ENCODE assay signal across 8 cellular contexts in the genomic region with DNA sequence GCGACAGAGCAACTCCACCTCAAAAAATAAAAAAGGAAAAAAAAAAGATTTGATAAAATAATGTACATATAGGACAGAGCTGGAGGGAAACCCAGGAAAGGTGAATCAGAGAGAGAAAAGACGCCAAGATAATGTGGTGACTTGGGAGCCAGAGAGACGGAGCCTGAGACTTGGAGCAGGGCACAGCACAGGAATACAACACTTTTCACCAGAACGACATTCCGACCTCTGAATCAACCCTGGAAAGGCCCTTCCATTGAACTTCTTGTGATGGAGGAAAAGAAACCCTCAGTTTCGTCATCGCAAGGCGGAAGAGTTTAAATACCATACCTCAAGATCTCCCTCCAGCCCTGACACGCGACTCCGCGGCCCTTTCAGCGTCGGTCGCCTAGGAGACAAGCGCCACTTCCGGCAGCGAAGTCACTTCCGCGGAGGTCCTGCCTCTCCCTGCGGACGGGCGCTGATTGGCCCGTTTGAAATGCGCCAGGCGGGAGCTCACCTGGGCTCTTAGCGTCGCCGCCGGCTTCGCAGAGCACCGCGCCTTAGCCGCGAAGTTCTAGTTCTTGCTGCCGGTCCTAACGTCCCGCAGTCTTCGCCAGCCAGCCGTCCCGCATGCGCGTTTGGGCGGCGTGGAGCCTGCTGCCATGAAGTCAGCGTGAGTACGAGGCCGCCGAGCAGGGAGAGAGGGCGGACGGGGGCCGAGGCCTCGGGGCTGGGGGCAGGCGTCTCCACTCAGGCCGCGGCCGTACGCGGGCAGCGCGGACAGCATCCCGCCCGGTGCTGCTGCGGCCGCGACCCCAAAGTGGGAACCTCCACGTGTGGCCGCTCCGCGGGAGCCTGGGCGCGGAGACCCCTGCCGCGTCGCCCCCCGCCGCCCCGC.
DNase-seq lines count a peak whose midpoint lies in the region; ATAC-seq and TF ChIP-seq lines count a peak whose summit lies in the region.

Gene KIF23, plus strand, starts transcription at position 528 of the 880 bp plus-strand sequence. Its CDS starts 117 bp downstream, at position 645.

- DNase-seq in AG09309 (ENCODE audit: low read depth): peak; percentile 72
- DNase-seq in NCI-H446 (lab: John Stamatoyannopoulos, UW): peak; percentile 73 to 89
- peak; percentile 90 for DNase-seq in activated CD4-positive, CD25-positive, alpha-beta regulatory T cell treated with anti-CD3 and anti-CD28 coated beads, Interleukin-2, amount 50 U/mL, for 16 hours (ENCODE audit: low read depth, low spot score)
- DNase-seq in cerebellar cortex (ENCODE audit: low spot score): peak; percentile 95
- peak; percentile 97 for DNase-seq in islet precursor cell
- DNase-seq in stimulated activated CD4-positive, alpha-beta T cell treated with anti-CD3 and anti-CD28 coated beads, Interleukin-12 subunit alpha, Interleukin-12 subunit beta, amount 100 ng/mL, for 48 hours (ENCODE audit: low read depth in 2 of 3, low spot score in 1 of 3): peak; percentile 81 to 88 (median 87)

- peak within 1 kb of the TSS; percentile 83 for H3K4me3 ChIP-seq in AG09309 (ENCODE audit: control insufficient read depth, low read depth, low read length)

- no peak for TF ChIP-seq CTCF in AG09309 (IDR thresholded peaks at IDR 0.05; ENCODE audit: control insufficient read depth, insufficient read depth, low read depth, low read length, missing control alignments)

- ATAC-seq in GM19023 (IDR thresholded peaks at IDR 0.05; ENCODE audit: unreplicated experiment): peak; percentile 92
- ATAC-seq in HG03280 (IDR thresholded peaks at IDR 0.05; ENCODE audit: unreplicated experiment): peak; percentile 92

Comparison
In these comparisons a context has a peak if more than half of its experiments do, and no peak if none do; other contexts are left out.
1. Peak in every context shown above with its lines: DNase-seq, ATAC-seq and H3K4me3 ChIP-seq.